In the genomic region with DNA sequence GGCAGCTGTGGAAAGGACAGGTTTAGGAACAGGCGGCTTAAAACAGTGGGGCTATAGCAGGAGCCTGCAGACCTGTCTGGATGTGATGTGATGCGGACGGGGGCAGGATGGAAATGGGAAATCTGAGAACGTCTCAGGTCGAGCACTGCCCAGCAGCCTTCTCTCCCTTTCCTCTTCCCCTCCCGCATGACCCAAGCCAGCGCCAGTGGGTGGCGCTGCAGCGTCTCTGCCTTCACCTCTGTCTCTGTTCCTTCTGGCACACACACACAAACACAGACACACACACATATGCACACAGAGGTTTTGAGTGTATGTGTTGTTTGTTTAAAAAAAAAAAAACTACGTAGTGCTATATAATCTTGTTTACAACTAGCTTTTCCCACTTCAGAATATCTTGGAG, we compare ENCODE assay signal across 8 cellular contexts.
DNase-seq lines count a peak whose midpoint lies in the region; ATAC-seq and TF ChIP-seq lines count a peak whose summit lies in the region.

No MANE protein-coding gene starts in this region.

- H3K27me3 ChIP-seq in upper lobe of right lung: no peaks in the 10 kb centered on the region

- H3K9me3 ChIP-seq in upper lobe of right lung: no peaks in the 10 kb centered on the region

- H3K4me3 ChIP-seq in HFF-Myc (replicated peaks; ENCODE audit: low read depth, low read length) (no peak overlapping the region), upper lobe of right lung (no peak overlapping the region)

- H3K36me3 ChIP-seq in upper lobe of right lung: no peaks in the 10 kb centered on the region

- peaks cover 8% of the 10 kb centered on the region for H3K4me1 Mint-ChIP-seq in Calu3 (ENCODE audit: low read depth, unreplicated experiment)
- H3K4me1 Mint-ChIP-seq in effector memory CD8-positive, alpha-beta T cell (ENCODE audit: low read depth in 2 of 2): peaks cover 3% of the 10 kb centered on the region in 2 donors

- intact Hi-C loops in Calu3 (cut with micrococcal nuclease; ENCODE audit: unreplicated experiment) (no loop called here), upper lobe of right lung (cut with DNase I) (no loop called here)

- CTCF ChIA-PET in Calu3 (lab: Charles Lee): no interaction called here

- ATAC-seq in upper lobe of right lung: peak; percentile 66
- ATAC-seq in GM18867 (IDR thresholded peaks at IDR 0.05; ENCODE audit: unreplicated experiment): no peak
- ATAC-seq in effector memory CD8-positive, alpha-beta T cell (replicated peaks): no peak
- ATAC-seq in HG03045 (IDR thresholded peaks at IDR 0.05; ENCODE audit: unreplicated experiment): no peak

- DNase-seq in Calu3 (no peak), HFF-Myc (ENCODE audit: extremely low read depth, low read depth) (no peak), SW480 (ENCODE audit: low spot score) (peak; percentile 16), iPS DF 4.7 (ENCODE audit: extremely low read depth, low spot score) (peak; percentile 74), upper lobe of right lung (peak; percentile 70)
- DNase-seq in effector memory CD8-positive, alpha-beta T cell: no peak

- H3K27ac Mint-ChIP-seq in Calu3 (ENCODE audit: unreplicated experiment): no peak overlapping the region
- no peak overlapping the region for H3K27ac Mint-ChIP-seq in effector memory CD8-positive, alpha-beta T cell

- peaks cover 46% of the 10 kb centered on the region for H3K27me3 Mint-ChIP-seq in Calu3 (ENCODE audit: unreplicated experiment)
- H3K27me3 Mint-ChIP-seq in effector memory CD8-positive, alpha-beta T cell: peaks cover 17 to 52% of the 10 kb centered on the region in 2 donors

- H3K4me3 Mint-ChIP-seq in Calu3 (ENCODE audit: low read depth, unreplicated experiment): no peak overlapping the region
- H3K4me3 Mint-ChIP-seq in effector memory CD8-positive, alpha-beta T cell: no peak overlapping the region

- no TSS peak for BruUV-seq in Calu3 (replicated peaks; lab: Mats Ljungman, UMichigan)

- H3K4me1 ChIP-seq in upper lobe of right lung: no peaks in the 10 kb centered on the region

- no peak overlapping the region for H3K27ac ChIP-seq in upper lobe of right lung

- no peaks in the 10 kb centered on the region for H3K36me3 Mint-ChIP-seq in Calu3 (ENCODE audit: insufficient read depth, unreplicated experiment)
- no peaks in the 10 kb centered on the region for H3K36me3 Mint-ChIP-seq in effector memory CD8-positive, alpha-beta T cell (ENCODE audit: insufficient read depth)

- TF ChIP-seq CTCF in Calu3 (IDR thresholded peaks at IDR 0.05; ENCODE audit: unreplicated experiment) (peak; percentile 20), HFF-Myc (IDR thresholded peaks at IDR 0.05; ENCODE audit: low read depth, low read length, missing control alignments) (peak; percentile 76), upper lobe of right lung (IDR thresholded peaks at IDR 0.05) (peak; percentile 45)

- peaks cover 3% of the 10 kb centered on the region for H3K9me3 Mint-ChIP-seq in Calu3 (ENCODE audit: low read depth, unreplicated experiment)
- H3K9me3 Mint-ChIP-seq in effector memory CD8-positive, alpha-beta T cell: no peaks in the 10 kb centered on the region

Comparison
In these comparisons a context has a peak if more than half of its experiments do, and no peak if none do; other contexts are left out.
1. DNase-seq: peak in SW480 (single experiment), iPS DF 4.7 (single experiment) and upper lobe of right lung (single experiment); none in Calu3 (single experiment), HFF-Myc (single experiment) and effector memory CD8-positive, alpha-beta T cell (0 of 3).
2. CTCF ChIP-seq: peak in every context shown above with its lines; median percentile 76 in HFF-Myc; 45 in upper lobe of right lung; 20 in Calu3.